Comparison of ENCODE assay signal across 27 cellular contexts in genomic region chr10:128398999-128399398, GRCh38.
"Had no signal": no experiment of that assay in that cellular context is flagged by ENCODE, and none has a peak within 500 bp of the region (broad histone marks: within the 10 kb centered on the region; RNA-seq: fewer than 3 reads in every experiment).

No MANE protein-coding gene starts in this region.

- DNase-seq: kidney glomerular epithelial cell; left cardiac atrium; mesendoderm; naive B cell; natural killer cell; nephron progenitor cell; ovary; stimulated activated CD4-positive, alpha-beta T cell treated with anti-CD3 and anti-CD28 coated beads, Interleukin-12 subunit alpha, Interleukin-12 subunit beta, amount 100 ng/mL, for 4 hours; stimulated activated CD4-positive, alpha-beta T cell treated with anti-CD3 and anti-CD28 coated beads, Interleukin-15, amount 100 ng/mL, for 24 hours; stimulated activated CD4-positive, alpha-beta T cell treated with anti-CD3 and anti-CD28 coated beads, Interleukin-2, amount 100 ng/mL, for 24 hours; stimulated activated CD4-positive, alpha-beta T cell treated with anti-CD3 and anti-CD28 coated beads, Interleukin-4, amount 100 ng/mL, for 1 hour; stimulated activated naive B cell treated with anti-CD40 and anti-IgM and Interleukin-4, amounts not matched to agents 10 μg/mL and 1 μg/mL and 100 μg/mL, for 72 hours; stimulated activated naive CD8-positive, alpha-beta T cell treated with anti-CD3 and anti-CD28 coated beads, Interleukin-15, Interleukin-2, amounts not matched to agents 100 U/mL and 50 U/mL, for 24 hours; stomach; testis; thyroid gland; transverse colon; upper lobe of left lung had no signal

- H3K27me3 ChIP-seq: hepatocyte, neural progenitor cell, ovary, right atrium auricular region, stomach, testis, thyroid gland, transverse colon, upper lobe of left lung, vagina had no signal

- H3K4me3 ChIP-seq: hepatocyte, lung, neural progenitor cell, ovary, right atrium auricular region, skin epidermis, stomach, testis, thyroid gland, transverse colon, upper lobe of left lung, vagina had no signal

- ATAC-seq: left cardiac atrium; left lobe of liver; natural killer cell; sciatic nerve; stimulated activated naive B cell treated with anti-CD40 and anti-IgM and Interleukin-4, amounts not matched to agents 10 μg/mL and 1 μg/mL and 100 μg/mL, for 72 hours; stimulated activated naive CD8-positive, alpha-beta T cell treated with anti-CD3 and anti-CD28 coated beads, Interleukin-15, Interleukin-2, amounts not matched to agents 100 U/mL and 50 U/mL, for 24 hours had no signal

- H3K79me2 ChIP-seq: hepatocyte had no signal

- FAIRE-seq: keratinocyte had no signal

- H3K9ac ChIP-seq: neural progenitor cell had no signal

- H3K9me3 ChIP-seq: ovary, testis, thyroid gland, transverse colon, vagina had no signal

- H3K4me2 ChIP-seq: hepatocyte, neural progenitor cell had no signal

- H3K4me1 ChIP-seq: neural progenitor cell, right atrium auricular region, stomach, testis, thyroid gland, transverse colon, upper lobe of left lung, vagina had no signal

- H3K36me3 ChIP-seq: neural progenitor cell, ovary, right atrium auricular region, stomach, thyroid gland, transverse colon, upper lobe of left lung, vagina had no signal

- H3K27ac ChIP-seq: hepatocyte, neural progenitor cell, ovary, right atrium auricular region, skin epidermis, stomach, testis, thyroid gland, transverse colon, upper lobe of left lung, vagina had no signal

- H2AFZ ChIP-seq: hepatocyte, neural progenitor cell had no signal
